25 cellular contexts compared by ENCODE assay signal in the genomic region with DNA sequence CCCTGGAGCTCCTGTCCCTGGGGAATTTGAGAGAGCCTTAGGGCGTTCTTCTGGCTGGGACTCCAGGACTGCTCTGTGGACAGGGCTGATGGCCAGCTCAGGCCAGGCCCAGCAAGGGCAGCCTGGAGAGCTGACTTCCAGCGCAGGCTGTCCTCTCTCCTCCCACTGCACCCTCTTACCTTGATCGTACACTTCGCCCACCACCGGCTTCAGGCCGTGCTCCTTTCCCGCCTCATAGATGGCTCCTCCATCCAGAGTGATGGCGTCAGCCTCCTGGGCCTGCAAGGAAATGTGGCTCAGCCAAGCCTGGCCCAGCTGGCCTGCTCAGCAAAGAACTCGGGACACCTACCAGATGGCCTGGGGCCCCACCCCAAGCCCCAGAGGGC. TPM values are rescaled to one million over a fixed set of nuclear protein-coding genes. Genes with fewer than 3 reads are reported as not detected.
DNase-seq lines count a peak whose midpoint lies in the region; ATAC-seq and TF ChIP-seq lines count a peak whose summit lies in the region.
"Had no signal": no experiment of that assay in that cellular context is flagged by ENCODE, and none has a peak within 500 bp of the region (broad histone marks: within the 10 kb centered on the region; RNA-seq: fewer than 3 reads in every experiment).

No MANE protein-coding gene starts in this region.

- in situ Hi-C loops in GM13976 (cut with MboI; ENCODE audit: low sequenced_read_pairs, unreplicated experiment) = no loop called here

- peak; percentile 13 for DNase-seq in activated CD4-positive, alpha-beta memory T cell treated with anti-CD3 and anti-CD28 coated beads, Interleukin-2, amount 10 ng/mL, durations not matched to agents 7 days and 5 days
- DNase-seq in activated CD4-positive, alpha-beta memory T cell treated with anti-CD3 and anti-CD28 coated beads for 36 hours = no peak
- DNase-seq in GM13976 (ENCODE audit: low spot score) (peak; percentile 14), osteocyte (ENCODE audit: extremely low spot score, unreplicated experiment) (peak; percentile 79), DMS114 treated with DMSO at 0.1 percent for 48 hours (lab: John Stamatoyannopoulos, UW; ENCODE audit: unreplicated experiment) (no peak), PC-9 (no peak)
- DNase-seq in activated T-helper 2 cell treated with anti-CD3 and anti-CD28 coated beads, Interferon-gamma antibody, Interleukin-2, Interleukin-4, amounts not matched to agents 10 μg/mL and 5 μg/mL and 100 μg/mL, durations not matched to agents 14 hours and 24 hours and 36 hours (ENCODE audit: low spot score) = peak; percentile 7
- DNase-seq in stimulated activated naive B cell treated with anti-CD40 and anti-IgM and Interleukin-4, amounts not matched to agents 10 μg/mL and 1 μg/mL and 100 μg/mL, for 72 hours = no peak
- DNase-seq: activated CD4-positive, alpha-beta T cell treated with anti-CD3 and anti-CD28 coated beads, Interleukin-2, amount 10 ng/mL, durations not matched to agents 7 days and 5 days; activated CD8-positive, alpha-beta memory T cell treated with anti-CD3 and anti-CD28 coated beads, Interleukin-2, amount 50 U/mL, for 4 hours; activated gamma-delta T cell; activated naive CD8-positive, alpha-beta T cell treated with anti-CD3 and anti-CD28 coated beads, Interleukin-2, amount 50 U/mL, for 24 hours; effector CD4-positive, alpha-beta T cell; erythroblast; foreskin melanocyte; NCI-H1092 treated with DMSO at 0.1 percent for 48 hours; NCI-H2081; NCI-H510A treated with DMSO at 0.1 percent for 48 hours; stimulated activated CD4-positive, alpha-beta T cell treated with anti-CD3 and anti-CD28 coated beads, Interleukin-4, amount 100 ng/mL, for 1 hour; stimulated activated naive CD8-positive, alpha-beta T cell treated with anti-CD3 and anti-CD28 coated beads, Interleukin-15, Interleukin-2, amounts not matched to agents 100 U/mL and 50 U/mL, for 24 hours had no signal

- no TSS peak for BruUV-seq in PC-9 (replicated peaks; lab: Mats Ljungman, UMichigan)

- H3K27ac ChIP-seq in PC-9 = no peak overlapping the region
- H3K27ac ChIP-seq: spleen, VCaP had no signal

- H3K36me3 Mint-ChIP-seq in activated CD4-positive, alpha-beta memory T cell treated with anti-CD3 and anti-CD28 coated beads, Interleukin-2, amount 10 ng/mL, durations not matched to agents 7 days and 5 days (ENCODE audit: low read depth) = no peaks in the 10 kb centered on the region
- H3K36me3 Mint-ChIP-seq in activated CD4-positive, alpha-beta memory T cell treated with anti-CD3 and anti-CD28 coated beads for 36 hours = no peaks in the 10 kb centered on the region
- H3K36me3 Mint-ChIP-seq in activated T-helper 2 cell treated with anti-CD3 and anti-CD28 coated beads, Interferon-gamma antibody, Interleukin-2, Interleukin-4, amounts not matched to agents 10 μg/mL and 5 μg/mL and 100 μg/mL, durations not matched to agents 14 hours and 24 hours and 36 hours (ENCODE audit: low read depth) = no peaks in the 10 kb centered on the region
- H3K36me3 Mint-ChIP-seq in osteocyte (ENCODE audit: unreplicated experiment) = no peaks in the 10 kb centered on the region
- peaks cover 42 to 45% of the 10 kb centered on the region in 2 donors for H3K36me3 Mint-ChIP-seq in stimulated activated naive B cell treated with anti-CD40 and anti-IgM and Interleukin-4, amounts not matched to agents 10 μg/mL and 1 μg/mL and 100 μg/mL, for 72 hours

- H3F3A ChIP-seq in PC-9 (ENCODE audit: insufficient read depth, low read depth) = peaks cover 9% of the 10 kb centered on the region

- H3K79me2 ChIP-seq in PC-9 (ENCODE audit: low read depth) = no peaks in the 10 kb centered on the region

- no peak for ATAC-seq in stimulated activated naive B cell treated with anti-CD40 and anti-IgM and Interleukin-4, amounts not matched to agents 10 μg/mL and 1 μg/mL and 100 μg/mL, for 72 hours (replicated peaks)
- ATAC-seq: activated naive CD8-positive, alpha-beta T cell treated with anti-CD3 and anti-CD28 coated beads, Interleukin-2, amount 50 U/mL, for 24 hours; SK-N-SH treated with all-trans-retinoic acid at 6 μM for 48 hours; stimulated activated naive CD8-positive, alpha-beta T cell treated with anti-CD3 and anti-CD28 coated beads, Interleukin-15, Interleukin-2, amounts not matched to agents 100 U/mL and 50 U/mL, for 24 hours had no signal

- no peaks in the 10 kb centered on the region for H3K36me3 ChIP-seq in PC-9 (ENCODE audit: low read depth)
- H3K36me3 ChIP-seq: spleen had no signal

- H3K4me3 ChIP-seq in PC-9 = no peak overlapping the region
- H3K4me3 ChIP-seq: spleen had no signal

- H3K9me2 ChIP-seq in PC-9 (ENCODE audit: insufficient read depth) = no peaks in the 10 kb centered on the region

- peaks cover 15% of the 10 kb centered on the region for H3K27me3 Mint-ChIP-seq in activated CD4-positive, alpha-beta memory T cell treated with anti-CD3 and anti-CD28 coated beads, Interleukin-2, amount 10 ng/mL, durations not matched to agents 7 days and 5 days
- peaks cover 13% of the 10 kb centered on the region for H3K27me3 Mint-ChIP-seq in activated CD4-positive, alpha-beta memory T cell treated with anti-CD3 and anti-CD28 coated beads for 36 hours
- H3K27me3 Mint-ChIP-seq in activated T-helper 2 cell treated with anti-CD3 and anti-CD28 coated beads, Interferon-gamma antibody, Interleukin-2, Interleukin-4, amounts not matched to agents 10 μg/mL and 5 μg/mL and 100 μg/mL, durations not matched to agents 14 hours and 24 hours and 36 hours (ENCODE audit: low read depth) = peaks cover 5% of the 10 kb centered on the region
- H3K27me3 Mint-ChIP-seq in osteocyte (ENCODE audit: unreplicated experiment) = peaks cover 11% of the 10 kb centered on the region
- peaks cover 34 to 52% of the 10 kb centered on the region in 2 donors for H3K27me3 Mint-ChIP-seq in stimulated activated naive B cell treated with anti-CD40 and anti-IgM and Interleukin-4, amounts not matched to agents 10 μg/mL and 1 μg/mL and 100 μg/mL, for 72 hours

- CTCF ChIA-PET in activated CD4-positive, alpha-beta memory T cell treated with anti-CD3 and anti-CD28 coated beads, Interleukin-2, amount 10 ng/mL, durations not matched to agents 7 days and 5 days (lab: Charles Lee) = no interaction called here
- CTCF ChIA-PET in activated CD4-positive, alpha-beta memory T cell treated with anti-CD3 and anti-CD28 coated beads for 36 hours (lab: Charles Lee) = no interaction called here
- CTCF ChIA-PET in PC-9 (lab: Charles Lee) = no interaction called here

- H3K4me1 Mint-ChIP-seq in activated CD4-positive, alpha-beta memory T cell treated with anti-CD3 and anti-CD28 coated beads, Interleukin-2, amount 10 ng/mL, durations not matched to agents 7 days and 5 days = peaks cover 32% of the 10 kb centered on the region
- H3K4me1 Mint-ChIP-seq in activated CD4-positive, alpha-beta memory T cell treated with anti-CD3 and anti-CD28 coated beads for 36 hours (ENCODE audit: low read depth) = peaks cover 17% of the 10 kb centered on the region
- H3K4me1 Mint-ChIP-seq in activated T-helper 2 cell treated with anti-CD3 and anti-CD28 coated beads, Interferon-gamma antibody, Interleukin-2, Interleukin-4, amounts not matched to agents 10 μg/mL and 5 μg/mL and 100 μg/mL, durations not matched to agents 14 hours and 24 hours and 36 hours (ENCODE audit: low read depth) = peaks cover 11% of the 10 kb centered on the region
- peaks cover 32% of the 10 kb centered on the region for H3K4me1 Mint-ChIP-seq in osteocyte (ENCODE audit: unreplicated experiment)
- H3K4me1 Mint-ChIP-seq in stimulated activated naive B cell treated with anti-CD40 and anti-IgM and Interleukin-4, amounts not matched to agents 10 μg/mL and 1 μg/mL and 100 μg/mL, for 72 hours = peaks cover 50 to 79% of the 10 kb centered on the region in 2 donors

- no peak overlapping the region for H3K4me3 Mint-ChIP-seq in activated CD4-positive, alpha-beta memory T cell treated with anti-CD3 and anti-CD28 coated beads, Interleukin-2, amount 10 ng/mL, durations not matched to agents 7 days and 5 days
- H3K4me3 Mint-ChIP-seq in activated CD4-positive, alpha-beta memory T cell treated with anti-CD3 and anti-CD28 coated beads for 36 hours = no peak overlapping the region
- no peak overlapping the region for H3K4me3 Mint-ChIP-seq in activated T-helper 2 cell treated with anti-CD3 and anti-CD28 coated beads, Interferon-gamma antibody, Interleukin-2, Interleukin-4, amounts not matched to agents 10 μg/mL and 5 μg/mL and 100 μg/mL, durations not matched to agents 14 hours and 24 hours and 36 hours (ENCODE audit: low read depth)
- H3K4me3 Mint-ChIP-seq in osteocyte (ENCODE audit: unreplicated experiment) = no peak overlapping the region
- no peak overlapping the region for H3K4me3 Mint-ChIP-seq in stimulated activated naive B cell treated with anti-CD40 and anti-IgM and Interleukin-4, amounts not matched to agents 10 μg/mL and 1 μg/mL and 100 μg/mL, for 72 hours
- H3K4me3 Mint-ChIP-seq: activated CD4-positive, alpha-beta T cell treated with anti-CD3 and anti-CD28 coated beads, Interleukin-2, amount 10 ng/mL, durations not matched to agents 7 days and 5 days; activated naive CD8-positive, alpha-beta T cell treated with anti-CD3 and anti-CD28 coated beads, Interleukin-2, amount 50 U/mL, for 24 hours; B cell had no signal

- TF ChIP-seq CTCF in GM13976 (IDR thresholded peaks at IDR 0.05; ENCODE audit: borderline replicate concordance, control extremely low read depth, extremely low read depth, insufficient read depth, missing control alignments) = no peak
- no peak for TF ChIP-seq CTCF in osteocyte (IDR thresholded peaks at IDR 0.05)
- TF ChIP-seq CTCF in PC-9 (conservative IDR thresholded peaks at IDR 0.05) = no peak

- no peak overlapping the region for H3K4me2 ChIP-seq in PC-9

- no peaks in the 10 kb centered on the region for H4K20me1 ChIP-seq in PC-9 (ENCODE audit: insufficient read depth)

- no peak overlapping the region for H3K27ac Mint-ChIP-seq in activated CD4-positive, alpha-beta memory T cell treated with anti-CD3 and anti-CD28 coated beads, Interleukin-2, amount 10 ng/mL, durations not matched to agents 7 days and 5 days
- H3K27ac Mint-ChIP-seq in activated CD4-positive, alpha-beta memory T cell treated with anti-CD3 and anti-CD28 coated beads for 36 hours = no peak overlapping the region
- H3K27ac Mint-ChIP-seq in activated T-helper 2 cell treated with anti-CD3 and anti-CD28 coated beads, Interferon-gamma antibody, Interleukin-2, Interleukin-4, amounts not matched to agents 10 μg/mL and 5 μg/mL and 100 μg/mL, durations not matched to agents 14 hours and 24 hours and 36 hours = no peak overlapping the region
- no peak overlapping the region for H3K27ac Mint-ChIP-seq in osteocyte (ENCODE audit: unreplicated experiment)
- H3K27ac Mint-ChIP-seq in stimulated activated naive B cell treated with anti-CD40 and anti-IgM and Interleukin-4, amounts not matched to agents 10 μg/mL and 1 μg/mL and 100 μg/mL, for 72 hours = no peak overlapping the region
- H3K27ac Mint-ChIP-seq: activated CD4-positive, alpha-beta T cell treated with anti-CD3 and anti-CD28 coated beads, Interleukin-2, amount 10 ng/mL, durations not matched to agents 7 days and 5 days; activated naive CD8-positive, alpha-beta T cell treated with anti-CD3 and anti-CD28 coated beads, Interleukin-2, amount 50 U/mL, for 24 hours had no signal

- POLR2A ChIA-PET in activated CD4-positive, alpha-beta memory T cell treated with anti-CD3 and anti-CD28 coated beads, Interleukin-2, amount 10 ng/mL, durations not matched to agents 7 days and 5 days (lab: Charles Lee) = interaction anchor here (0.7 kb wide), 1 partner anchor 24 kb away, joined by 3 read pairs; no protein-coding TSS in a partner anchor
- POLR2A ChIA-PET in activated CD4-positive, alpha-beta memory T cell treated with anti-CD3 and anti-CD28 coated beads for 36 hours (lab: Charles Lee) = no interaction called here
- POLR2A ChIA-PET in PC-9 (lab: Charles Lee; ENCODE audit: unreplicated experiment) = no interaction called here

- no peak overlapping the region for H2AFZ ChIP-seq in PC-9

- no peaks in the 10 kb centered on the region for H3K9me3 ChIP-seq in PC-9 (ENCODE audit: insufficient read depth, low read depth)
- H3K9me3 ChIP-seq: Caco-2, spleen had no signal

- H3K9me3 Mint-ChIP-seq in activated CD4-positive, alpha-beta memory T cell treated with anti-CD3 and anti-CD28 coated beads, Interleukin-2, amount 10 ng/mL, durations not matched to agents 7 days and 5 days = no peaks in the 10 kb centered on the region
- H3K9me3 Mint-ChIP-seq in activated CD4-positive, alpha-beta memory T cell treated with anti-CD3 and anti-CD28 coated beads for 36 hours = no peaks in the 10 kb centered on the region
- H3K9me3 Mint-ChIP-seq in activated T-helper 2 cell treated with anti-CD3 and anti-CD28 coated beads, Interferon-gamma antibody, Interleukin-2, Interleukin-4, amounts not matched to agents 10 μg/mL and 5 μg/mL and 100 μg/mL, durations not matched to agents 14 hours and 24 hours and 36 hours = no peaks in the 10 kb centered on the region
- H3K9me3 Mint-ChIP-seq in osteocyte (ENCODE audit: unreplicated experiment) = no peaks in the 10 kb centered on the region
- H3K9me3 Mint-ChIP-seq in stimulated activated naive B cell treated with anti-CD40 and anti-IgM and Interleukin-4, amounts not matched to agents 10 μg/mL and 1 μg/mL and 100 μg/mL, for 72 hours = no peaks in the 10 kb centered on the region
- H3K9me3 Mint-ChIP-seq: activated CD4-positive, alpha-beta T cell treated with anti-CD3 and anti-CD28 coated beads, Interleukin-2, amount 10 ng/mL, durations not matched to agents 7 days and 5 days; activated naive CD8-positive, alpha-beta T cell treated with anti-CD3 and anti-CD28 coated beads, Interleukin-2, amount 50 U/mL, for 24 hours had no signal

- intact Hi-C loops in activated CD4-positive, alpha-beta memory T cell treated with anti-CD3 and anti-CD28 coated beads for 36 hours (cut with micrococcal nuclease) = no loop called here
- intact Hi-C loops in activated T-helper 2 cell treated with anti-CD3 and anti-CD28 coated beads, Interferon-gamma antibody, Interleukin-2, Interleukin-4, amounts not matched to agents 10 μg/mL and 5 μg/mL and 100 μg/mL, durations not matched to agents 14 hours and 24 hours and 36 hours (cut with micrococcal nuclease) = no loop called here
- intact Hi-C loops in PC-9 (cut with micrococcal nuclease; ENCODE audit: unreplicated experiment) = no loop called here

- peaks cover 11% of the 10 kb centered on the region for H3K4me1 ChIP-seq in PC-9 (replicated peaks; ENCODE audit: insufficient read depth)

- H3K27me3 ChIP-seq in PC-9 (ENCODE audit: insufficient read depth, low read depth) = no peaks in the 10 kb centered on the region

RNA-seq across cellular contexts. Expression of gene MELTF, which starts 3.1 kb away (rescaled TPM):
- total RNA-seq in activated CD4-positive, alpha-beta memory T cell treated with anti-CD3 and anti-CD28 coated beads, Interleukin-2, amount 10 ng/mL, durations not matched to agents 7 days and 5 days = 1 to 10 TPM; 5.1 to 6.1 TPM
- 1 to 10 TPM; 6.0 TPM for total RNA-seq in activated CD4-positive, alpha-beta memory T cell treated with anti-CD3 and anti-CD28 coated beads for 36 hours
- total RNA-seq in activated T-helper 2 cell treated with anti-CD3 and anti-CD28 coated beads, Interferon-gamma antibody, Interleukin-2, Interleukin-4, amounts not matched to agents 10 μg/mL and 5 μg/mL and 100 μg/mL, durations not matched to agents 14 hours and 24 hours and 36 hours = 7.2 and 7.6 TPM in 2 replicates
- total RNA-seq in osteocyte (1.4 and 1.9 TPM in 2 replicates), PC-9 (2021) (154 and 202 TPM in 2 replicates)

RNA-seq across cellular contexts. Expression of gene PIGZ, which starts 57.8 kb away (rescaled TPM):
- 1 to 10 TPM; 1.7 to 1.8 TPM for total RNA-seq in activated CD4-positive, alpha-beta memory T cell treated with anti-CD3 and anti-CD28 coated beads, Interleukin-2, amount 10 ng/mL, durations not matched to agents 7 days and 5 days
- total RNA-seq in activated CD4-positive, alpha-beta memory T cell treated with anti-CD3 and anti-CD28 coated beads for 36 hours = under 1 TPM; 0.65 to 0.71 TPM
- total RNA-seq in activated T-helper 2 cell treated with anti-CD3 and anti-CD28 coated beads, Interferon-gamma antibody, Interleukin-2, Interleukin-4, amounts not matched to agents 10 μg/mL and 5 μg/mL and 100 μg/mL, durations not matched to agents 14 hours and 24 hours and 36 hours = 2.1 and 2.4 TPM in 2 replicates
- total RNA-seq in osteocyte = 7.9 and 9.5 TPM in 2 replicates
- 2.1 and 5.6 TPM in 2 replicates for total RNA-seq in PC-9 (2021)

Comparison
In these comparisons a context has a peak if more than half of its experiments do, and no peak if none do; other contexts are left out.
1. DNase-seq: peak in activated CD4-positive, alpha-beta memory T cell treated with anti-CD3 and anti-CD28 coated beads, Interleukin-2, amount 10 ng/mL, durations not matched to agents 7 days and 5 days (single experiment), GM13976 (single experiment), activated T-helper 2 cell treated with anti-CD3 and anti-CD28 coated beads, Interferon-gamma antibody, Interleukin-2, Interleukin-4, amounts not matched to agents 10 μg/mL and 5 μg/mL and 100 μg/mL, durations not matched to agents 14 hours and 24 hours and 36 hours (single experiment) and osteocyte (single experiment); none in activated CD4-positive, alpha-beta memory T cell treated with anti-CD3 and anti-CD28 coated beads for 36 hours (single experiment), DMS114 treated with DMSO at 0.1 percent for 48 hours (single experiment), PC-9 (0 of 2) and stimulated activated naive B cell treated with anti-CD40 and anti-IgM and Interleukin-4, amounts not matched to agents 10 μg/mL and 1 μg/mL and 100 μg/mL, for 72 hours (single experiment).
2. RNA of gene MELTF, which starts 3.1 kb away (total RNA-seq): 154 to 202 TPM in PC-9; 7.2 to 7.6 TPM in activated T-helper 2 cell treated with anti-CD3 and anti-CD28 coated beads, Interferon-gamma antibody, Interleukin-2, Interleukin-4, amounts not matched to agents 10 μg/mL and 5 μg/mL and 100 μg/mL, durations not matched to agents 14 hours and 24 hours and 36 hours, 5.1 to 6.1 TPM in activated CD4-positive, alpha-beta memory T cell treated with anti-CD3 and anti-CD28 coated beads, Interleukin-2, amount 10 ng/mL, durations not matched to agents 7 days and 5 days, 6.0 TPM in activated CD4-positive, alpha-beta memory T cell treated with anti-CD3 and anti-CD28 coated beads for 36 hours and 1.4 to 1.9 TPM in osteocyte; every median in the first group is over 10 times any median in the second.